ENCODE assay signal across 1 cellular context in the genomic region with DNA sequence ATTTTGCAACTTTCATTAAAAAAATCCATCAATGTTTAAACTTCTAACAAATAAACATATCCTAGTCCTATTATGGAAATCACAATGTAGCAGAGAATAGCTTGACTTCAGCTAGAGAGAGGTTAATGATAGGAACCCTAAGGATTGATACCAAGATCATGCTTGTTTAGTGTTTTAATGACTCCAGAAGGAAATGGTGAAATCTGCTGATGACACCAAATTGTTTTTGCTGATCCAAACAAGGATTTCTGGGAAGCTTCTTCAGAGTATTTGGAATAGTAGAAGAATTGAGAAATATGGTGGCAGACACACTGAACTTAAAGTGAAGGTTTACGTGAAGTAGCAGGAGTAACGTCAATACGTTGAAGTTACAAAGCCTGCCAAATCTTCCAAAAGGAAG.
TF ChIP-seq lines count a peak whose summit lies in the region.

No MANE protein-coding gene starts in this region.

TF ChIP-seq in GM23338, 12 proteins besides CTCF, POLR2A, EP300 and RAD21:
- TF ChIP-seq, protein P1, sequence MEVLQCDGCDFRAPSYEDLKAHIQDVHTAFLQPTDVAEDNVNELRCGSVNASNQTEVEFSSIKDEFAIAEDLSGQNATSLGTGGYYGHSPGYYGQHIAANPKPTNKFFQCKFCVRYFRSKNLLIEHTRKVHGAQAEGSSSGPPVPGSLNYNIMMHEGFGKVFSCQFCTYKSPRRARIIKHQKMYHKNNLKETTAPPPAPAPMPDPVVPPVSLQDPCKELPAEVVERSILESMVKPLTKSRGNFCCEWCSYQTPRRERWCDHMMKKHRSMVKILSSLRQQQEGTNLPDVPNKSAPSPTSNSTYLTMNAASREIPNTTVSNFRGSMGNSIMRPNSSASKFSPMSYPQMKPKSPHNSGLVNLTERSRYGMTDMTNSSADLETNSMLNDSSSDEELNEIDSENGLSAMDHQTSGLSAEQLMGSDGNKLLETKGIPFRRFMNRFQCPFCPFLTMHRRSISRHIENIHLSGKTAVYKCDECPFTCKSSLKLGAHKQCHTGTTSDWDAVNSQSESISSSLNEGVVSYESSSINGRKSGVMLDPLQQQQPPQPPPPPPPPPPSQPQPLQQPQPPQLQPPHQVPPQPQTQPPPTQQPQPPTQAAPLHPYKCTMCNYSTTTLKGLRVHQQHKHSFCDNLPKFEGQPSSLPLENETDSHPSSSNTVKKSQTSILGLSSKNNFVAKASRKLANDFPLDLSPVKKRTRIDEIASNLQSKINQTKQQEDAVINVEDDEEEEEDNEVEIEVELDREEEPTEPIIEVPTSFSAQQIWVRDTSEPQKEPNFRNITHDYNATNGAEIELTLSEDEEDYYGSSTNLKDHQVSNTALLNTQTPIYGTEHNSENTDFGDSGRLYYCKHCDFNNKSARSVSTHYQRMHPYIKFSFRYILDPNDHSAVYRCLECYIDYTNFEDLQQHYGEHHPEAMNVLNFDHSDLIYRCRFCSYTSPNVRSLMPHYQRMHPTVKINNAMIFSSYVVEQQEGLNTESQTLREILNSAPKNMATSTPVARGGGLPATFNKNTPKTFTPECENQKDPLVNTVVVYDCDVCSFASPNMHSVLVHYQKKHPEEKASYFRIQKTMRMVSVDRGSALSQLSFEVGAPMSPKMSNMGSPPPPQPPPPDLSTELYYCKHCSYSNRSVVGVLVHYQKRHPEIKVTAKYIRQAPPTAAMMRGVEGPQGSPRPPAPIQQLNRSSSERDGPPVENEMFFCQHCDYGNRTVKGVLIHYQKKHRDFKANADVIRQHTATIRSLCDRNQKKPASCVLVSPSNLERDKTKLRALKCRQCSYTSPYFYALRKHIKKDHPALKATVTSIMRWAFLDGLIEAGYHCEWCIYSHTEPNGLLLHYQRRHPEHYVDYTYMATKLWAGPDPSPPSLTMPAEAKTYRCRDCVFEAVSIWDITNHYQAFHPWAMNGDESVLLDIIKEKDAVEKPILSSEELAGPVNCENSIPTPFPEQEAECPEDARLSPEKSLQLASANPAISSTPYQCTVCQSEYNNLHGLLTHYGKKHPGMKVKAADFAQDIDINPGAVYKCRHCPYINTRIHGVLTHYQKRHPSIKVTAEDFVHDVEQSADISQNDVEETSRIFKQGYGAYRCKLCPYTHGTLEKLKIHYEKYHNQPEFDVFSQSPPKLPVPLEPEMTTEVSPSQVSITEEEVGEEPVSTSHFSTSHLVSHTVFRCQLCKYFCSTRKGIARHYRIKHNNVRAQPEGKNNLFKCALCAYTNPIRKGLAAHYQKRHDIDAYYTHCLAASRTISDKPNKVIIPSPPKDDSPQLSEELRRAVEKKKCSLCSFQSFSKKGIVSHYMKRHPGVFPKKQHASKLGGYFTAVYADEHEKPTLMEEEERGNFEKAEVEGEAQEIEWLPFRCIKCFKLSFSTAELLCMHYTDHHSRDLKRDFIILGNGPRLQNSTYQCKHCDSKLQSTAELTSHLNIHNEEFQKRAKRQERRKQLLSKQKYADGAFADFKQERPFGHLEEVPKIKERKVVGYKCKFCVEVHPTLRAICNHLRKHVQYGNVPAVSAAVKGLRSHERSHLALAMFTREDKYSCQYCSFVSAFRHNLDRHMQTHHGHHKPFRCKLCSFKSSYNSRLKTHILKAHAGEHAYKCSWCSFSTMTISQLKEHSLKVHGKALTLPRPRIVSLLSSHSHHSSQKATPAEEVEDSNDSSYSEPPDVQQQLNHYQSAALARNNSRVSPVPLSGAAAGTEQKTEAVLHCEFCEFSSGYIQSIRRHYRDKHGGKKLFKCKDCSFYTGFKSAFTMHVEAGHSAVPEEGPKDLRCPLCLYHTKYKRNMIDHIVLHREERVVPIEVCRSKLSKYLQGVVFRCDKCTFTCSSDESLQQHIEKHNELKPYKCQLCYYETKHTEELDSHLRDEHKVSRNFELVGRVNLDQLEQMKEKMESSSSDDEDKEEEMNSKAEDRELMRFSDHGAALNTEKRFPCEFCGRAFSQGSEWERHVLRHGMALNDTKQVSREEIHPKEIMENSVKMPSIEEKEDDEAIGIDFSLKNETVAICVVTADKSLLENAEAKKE (CRISPR knock-in tag; IDR thresholded peaks at IDR 0.05) = no peak
